9 cellular contexts compared by ENCODE assay signal in the genomic region with DNA sequence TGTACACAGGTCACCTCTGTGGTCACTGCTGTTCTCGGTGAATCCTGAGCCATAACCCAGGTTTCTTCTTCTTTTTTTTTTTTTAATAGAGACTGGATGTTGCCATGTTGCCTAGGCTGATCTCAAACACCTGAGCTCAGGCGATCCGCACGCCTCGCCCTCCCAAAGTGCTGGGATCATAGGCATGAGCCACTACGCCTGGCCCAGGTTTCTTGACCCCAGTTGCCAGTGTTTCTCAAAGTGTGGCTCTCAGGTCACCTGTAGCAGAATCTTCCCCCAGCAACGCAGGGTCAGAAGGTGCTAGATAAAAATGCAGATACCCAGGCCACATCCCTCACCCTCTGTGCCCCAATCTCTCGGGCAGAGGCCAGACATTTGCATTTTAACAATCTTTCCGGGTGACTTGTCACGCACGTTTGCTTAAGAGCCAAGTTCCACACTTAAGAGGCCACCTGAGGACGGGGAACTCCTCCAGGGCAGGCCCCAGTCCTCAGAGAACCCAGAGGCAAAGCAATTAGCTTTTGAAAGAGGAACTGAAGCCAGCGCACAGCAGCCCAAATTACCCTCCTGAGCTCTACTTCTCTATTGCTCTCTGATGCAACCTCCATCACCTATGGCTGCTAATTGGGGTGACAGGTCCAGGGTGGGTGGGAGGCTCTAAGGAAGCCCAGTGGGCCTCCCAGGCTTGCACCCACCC.
DNase-seq lines count a peak whose midpoint lies in the region; ATAC-seq and TF ChIP-seq lines count a peak whose summit lies in the region.
"Had no signal": no experiment of that assay in that cellular context is flagged by ENCODE, and none has a peak within 500 bp of the region (broad histone marks: within the 10 kb centered on the region; RNA-seq: fewer than 3 reads in every experiment).

No MANE protein-coding gene starts in this region.

- H3K4me3 Mint-ChIP-seq in activated T-helper 2 cell treated with anti-CD3 and anti-CD28 coated beads, Interferon-gamma antibody, Interleukin-2, Interleukin-4, amounts not matched to agents 10 μg/mL and 5 μg/mL and 100 μg/mL, durations not matched to agents 14 hours and 24 hours and 36 hours (ENCODE audit: low read depth): no peak overlapping the region

- H3K27ac ChIP-seq in vagina: no peak overlapping the region
- H3K27ac ChIP-seq: gastroesophageal sphincter had no signal

- ATAC-seq in GM18511 (IDR thresholded peaks at IDR 0.05; ENCODE audit: unreplicated experiment): peak; percentile 98
- peak; percentile 92 for ATAC-seq in GM21526 (IDR thresholded peaks at IDR 0.05; ENCODE audit: low FRiP score, unreplicated experiment)
- ATAC-seq in HG03439 (IDR thresholded peaks at IDR 0.05; ENCODE audit: unreplicated experiment): peak; percentile 96
- ATAC-seq: gastroesophageal sphincter had no signal

- H3K27ac Mint-ChIP-seq in activated T-helper 2 cell treated with anti-CD3 and anti-CD28 coated beads, Interferon-gamma antibody, Interleukin-2, Interleukin-4, amounts not matched to agents 10 μg/mL and 5 μg/mL and 100 μg/mL, durations not matched to agents 14 hours and 24 hours and 36 hours: peak overlapping the region; percentile 38

- no peaks in the 10 kb centered on the region for H3K36me3 ChIP-seq in vagina
- H3K36me3 ChIP-seq: gastroesophageal sphincter had no signal

- TF ChIP-seq POLR2A in vagina (IDR thresholded peaks at IDR 0.05): no peak

- H3K4me3 ChIP-seq in vagina: no peak overlapping the region
- H3K4me3 ChIP-seq in foreskin fibroblast (ENCODE audit: low read depth in 1 of 2, low read length in 2 of 2): no peak overlapping the region
- H3K4me3 ChIP-seq: gastroesophageal sphincter had no signal

- TF ChIP-seq CTCF in vagina (IDR thresholded peaks at IDR 0.05) (no peak), foreskin fibroblast (IDR thresholded peaks at IDR 0.05; ENCODE audit: low read depth, low read length) (no peak)

- H3K9me3 Mint-ChIP-seq in activated T-helper 2 cell treated with anti-CD3 and anti-CD28 coated beads, Interferon-gamma antibody, Interleukin-2, Interleukin-4, amounts not matched to agents 10 μg/mL and 5 μg/mL and 100 μg/mL, durations not matched to agents 14 hours and 24 hours and 36 hours: peaks cover 3% of the 10 kb centered on the region

- peaks cover 77% of the 10 kb centered on the region for H3K36me3 Mint-ChIP-seq in activated T-helper 2 cell treated with anti-CD3 and anti-CD28 coated beads, Interferon-gamma antibody, Interleukin-2, Interleukin-4, amounts not matched to agents 10 μg/mL and 5 μg/mL and 100 μg/mL, durations not matched to agents 14 hours and 24 hours and 36 hours (ENCODE audit: low read depth)

- no peak for DNase-seq in activated T-helper 2 cell treated with anti-CD3 and anti-CD28 coated beads, Interferon-gamma antibody, Interleukin-2, Interleukin-4, amounts not matched to agents 10 μg/mL and 5 μg/mL and 100 μg/mL, durations not matched to agents 14 hours and 24 hours and 36 hours (ENCODE audit: low spot score)
- DNase-seq in vagina (ENCODE audit: extremely low spot score in 2 of 2) (no peak), foreskin fibroblast (no peak), UCSD-AML1 (lab: John Stamatoyannopoulos, UW; ENCODE audit: unreplicated experiment) (no peak), SW480 (ENCODE audit: low spot score) (no peak)

- no peaks in the 10 kb centered on the region for H3K27me3 Mint-ChIP-seq in activated T-helper 2 cell treated with anti-CD3 and anti-CD28 coated beads, Interferon-gamma antibody, Interleukin-2, Interleukin-4, amounts not matched to agents 10 μg/mL and 5 μg/mL and 100 μg/mL, durations not matched to agents 14 hours and 24 hours and 36 hours (ENCODE audit: low read depth)

- peaks cover 39% of the 10 kb centered on the region for H3K4me1 ChIP-seq in vagina

- intact Hi-C loops in activated T-helper 2 cell treated with anti-CD3 and anti-CD28 coated beads, Interferon-gamma antibody, Interleukin-2, Interleukin-4, amounts not matched to agents 10 μg/mL and 5 μg/mL and 100 μg/mL, durations not matched to agents 14 hours and 24 hours and 36 hours (cut with micrococcal nuclease): no loop called here
- intact Hi-C loops in vagina (cut with DNase I): loop anchor here (10.0 kb wide), 1 partner anchor 114 kb away; no protein-coding TSS in a partner anchor

- H3K27me3 ChIP-seq in vagina: no peaks in the 10 kb centered on the region
- H3K27me3 ChIP-seq: gastroesophageal sphincter had no signal

- H3K9me3 ChIP-seq in vagina: no peaks in the 10 kb centered on the region
- H3K9me3 ChIP-seq: gastroesophageal sphincter had no signal

- H3K4me1 Mint-ChIP-seq in activated T-helper 2 cell treated with anti-CD3 and anti-CD28 coated beads, Interferon-gamma antibody, Interleukin-2, Interleukin-4, amounts not matched to agents 10 μg/mL and 5 μg/mL and 100 μg/mL, durations not matched to agents 14 hours and 24 hours and 36 hours (ENCODE audit: low read depth): peaks cover 20% of the 10 kb centered on the region
